ENCODE assay signal across 8 cellular contexts in genomic region chr15:76987896-76988860, GRCh38. TPM values are rescaled to one million over a fixed set of nuclear protein-coding genes. Genes with fewer than 3 reads are reported as not detected.
DNase-seq lines count a peak whose midpoint lies in the region; ATAC-seq lines count a peak whose summit lies in the region.

No MANE protein-coding gene starts in this region.

- H3K9me3 Mint-ChIP-seq in natural killer cell treated with Interleukin-12 subunit alpha and Interleukin-12 subunit beta and Interleukin-15 and Interleukin-18, amount 100 ng/mL, for 72 hours: no peaks in the 10 kb centered on the region

- peak overlapping the region in 8 of 10 experiments; percentile 21 to 55 (median 39); a peak in 12 of 20 replicates for H3K4me3 ChIP-seq in BLaER1 treated with 17β-estradiol and CSF1 and Interleukin-3, amounts not matched to agents 10 nM and 100 nM

- DNase-seq in activated T-cell treated with anti-CD3 and anti-CD28 coated beads, Interleukin-2, amount 50 U/mL, for 48 hours: peak; percentile 88 to 89
- peak; percentile 78 for DNase-seq in natural killer cell treated with Interleukin-12 subunit alpha and Interleukin-12 subunit beta and Interleukin-15 and Interleukin-18, amount 100 ng/mL, for 72 hours (ENCODE audit: low spot score)
- DNase-seq in OCI-M2 (lab: John Stamatoyannopoulos, UW; ENCODE audit: unreplicated experiment) (no peak), midbrain (lab: John Stamatoyannopoulos, UW) (no peak), DMS114 treated with DMSO at 0.1 percent for 48 hours (lab: John Stamatoyannopoulos, UW; ENCODE audit: unreplicated experiment) (no peak)

- H3K4me3 Mint-ChIP-seq in natural killer cell treated with Interleukin-12 subunit alpha and Interleukin-12 subunit beta and Interleukin-15 and Interleukin-18, amount 100 ng/mL, for 72 hours: peak overlapping the region; percentile 82

- no peaks in the 10 kb centered on the region for H3K9me3 ChIP-seq in BLaER1 treated with 17β-estradiol and CSF1 and Interleukin-3, amounts not matched to agents 10 nM and 100 nM (replicated peaks in 1 of 11)

- H3K36me3 Mint-ChIP-seq in natural killer cell treated with Interleukin-12 subunit alpha and Interleukin-12 subunit beta and Interleukin-15 and Interleukin-18, amount 100 ng/mL, for 72 hours: no peaks in the 10 kb centered on the region

- H3K27me3 Mint-ChIP-seq in natural killer cell treated with Interleukin-12 subunit alpha and Interleukin-12 subunit beta and Interleukin-15 and Interleukin-18, amount 100 ng/mL, for 72 hours: no peaks in the 10 kb centered on the region

- H3K27me3 ChIP-seq in BLaER1 treated with 17β-estradiol and CSF1 and Interleukin-3, amounts not matched to agents 10 nM and 100 nM: no peaks in the 10 kb centered on the region

- H3K36me3 ChIP-seq in BLaER1 treated with 17β-estradiol and CSF1 and Interleukin-3, amounts not matched to agents 10 nM and 100 nM: no peaks in the 10 kb centered on the region

- H3K9ac ChIP-seq in BLaER1 treated with 17β-estradiol and CSF1 and Interleukin-3, amounts not matched to agents 10 nM and 100 nM: peak overlapping the region; percentile 77 to 87 (median 81)

- peaks cover 14 to 28% of the 10 kb centered on the region in 2 donors for H3K4me1 Mint-ChIP-seq in natural killer cell treated with Interleukin-12 subunit alpha and Interleukin-12 subunit beta and Interleukin-15 and Interleukin-18, amount 100 ng/mL, for 72 hours (ENCODE audit: low read depth in 2 of 2)

- ATAC-seq in GM19455 (IDR thresholded peaks at IDR 0.05; ENCODE audit: unreplicated experiment) (peak; percentile 73), HG03520 (IDR thresholded peaks at IDR 0.05; ENCODE audit: unreplicated experiment) (peak; percentile 57)
- ATAC-seq in natural killer cell treated with Interleukin-12 subunit alpha and Interleukin-12 subunit beta and Interleukin-15 and Interleukin-18, amount 100 ng/mL, for 72 hours: peak; percentile 89 to 92

- H3K27ac Mint-ChIP-seq in natural killer cell treated with Interleukin-12 subunit alpha and Interleukin-12 subunit beta and Interleukin-15 and Interleukin-18, amount 100 ng/mL, for 72 hours: peak overlapping the region; percentile 84 to 97

- H3K4me1 ChIP-seq in BLaER1 treated with 17β-estradiol and CSF1 and Interleukin-3, amounts not matched to agents 10 nM and 100 nM: peaks cover 57 to 100% (median 99%) of the 10 kb centered on the region in 10 experiments

- peak overlapping the region; percentile 92 to 100 (median 99) for H3K4me2 ChIP-seq in BLaER1 treated with 17β-estradiol and CSF1 and Interleukin-3, amounts not matched to agents 10 nM and 100 nM

- H4K20me1 ChIP-seq in BLaER1 treated with 17β-estradiol and CSF1 and Interleukin-3, amounts not matched to agents 10 nM and 100 nM: no peaks in the 10 kb centered on the region

- H3K27ac ChIP-seq in BLaER1 treated with 17β-estradiol and CSF1 and Interleukin-3, amounts not matched to agents 10 nM and 100 nM: peak overlapping the region; percentile 91 to 99 (median 94)

RNA-seq across cellular contexts. Expression of gene PSTPIP1, which starts 6.7 kb away (rescaled TPM):
- 100 to 1,000 TPM; 161 to 167 TPM for total RNA-seq in natural killer cell treated with Interleukin-12 subunit alpha and Interleukin-12 subunit beta and Interleukin-15 and Interleukin-18, amount 100 ng/mL, for 72 hours

RNA-seq across cellular contexts. Expression of gene RCN2, which starts 56.6 kb away (rescaled TPM):
- 10 to 100 TPM; 25.5 to 32.2 TPM for total RNA-seq in natural killer cell treated with Interleukin-12 subunit alpha and Interleukin-12 subunit beta and Interleukin-15 and Interleukin-18, amount 100 ng/mL, for 72 hours

Comparison
In these comparisons a context has a peak if more than half of its experiments do, and no peak if none do; other contexts are left out.
1. DNase-seq: peak in activated T-cell treated with anti-CD3 and anti-CD28 coated beads, Interleukin-2, amount 50 U/mL, for 48 hours (2 of 2) and natural killer cell treated with Interleukin-12 subunit alpha and Interleukin-12 subunit beta and Interleukin-15 and Interleukin-18, amount 100 ng/mL, for 72 hours (single experiment); none in OCI-M2 (single experiment), midbrain (single experiment) and DMS114 treated with DMSO at 0.1 percent for 48 hours (single experiment).
2. Peak in every context shown above with its lines, with median percentiles within 50 percentile points of each other: ATAC-seq.